ENCODE assay signal across 8 cellular contexts in the genomic region with DNA sequence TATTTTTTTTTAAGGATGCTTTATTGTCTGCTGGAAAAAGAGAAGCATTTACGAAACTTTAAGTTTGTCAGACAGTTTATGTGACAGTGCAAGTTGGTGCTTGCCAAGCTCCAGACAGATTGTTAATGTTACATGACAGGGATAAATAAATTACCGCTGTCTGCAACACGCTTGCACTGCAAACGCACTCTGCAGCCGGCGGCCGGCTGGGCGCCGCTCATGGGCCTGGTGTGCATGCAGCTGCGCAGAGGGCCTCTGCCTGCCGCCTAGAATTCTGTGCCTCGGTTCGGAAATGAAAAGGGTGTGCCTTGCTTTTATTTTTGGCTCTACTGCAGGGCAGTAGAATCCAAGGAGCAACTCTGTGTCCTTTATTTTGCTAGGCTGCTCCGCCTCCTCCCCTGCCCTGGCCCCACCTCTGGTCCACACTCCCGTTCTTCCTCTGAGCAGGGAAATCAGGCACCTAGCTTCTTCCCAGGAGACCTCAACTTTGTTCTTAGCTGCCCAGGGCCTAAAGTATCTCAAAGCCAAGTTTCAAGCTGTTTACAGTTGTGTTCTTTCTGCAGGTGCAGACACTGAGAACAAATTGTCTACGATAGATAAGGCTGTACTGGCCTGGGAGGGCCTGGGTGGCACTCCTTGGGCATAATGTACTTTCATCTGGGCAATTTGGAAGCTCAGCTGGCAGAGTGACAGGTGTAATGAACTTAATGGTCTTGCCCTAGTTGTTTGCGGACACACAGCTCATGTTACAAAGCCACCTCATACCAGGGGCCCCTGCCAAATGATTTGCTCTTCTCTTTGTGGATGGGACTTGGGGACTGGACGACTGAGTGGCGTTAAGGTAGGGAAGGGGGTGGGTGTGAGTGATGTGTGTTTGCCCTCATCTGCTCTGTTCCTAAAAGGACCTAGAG. TPM values are rescaled to one million over a fixed set of nuclear protein-coding genes. Genes with fewer than 3 reads are reported as not detected.
DNase-seq lines count a peak whose midpoint lies in the region; ATAC-seq and TF ChIP-seq lines count a peak whose summit lies in the region.

No MANE protein-coding gene starts in this region.

- no peaks in the 10 kb centered on the region for H3K9me3 ChIP-seq in muscle layer of duodenum (ENCODE audit: control insufficient read depth in 1 of 2, low read length in 2 of 2)

- peak; percentile 67 for DNase-seq in Ammon's horn (ENCODE audit: low spot score)
- peak; percentile 90 for DNase-seq in NCI-H2029 treated with DMSO at 0.1 percent for 48 hours (lab: John Stamatoyannopoulos, UW)
- DNase-seq in Calu3, result no peak
- no peak for DNase-seq in HuH-7.5 (ENCODE audit: low spot score)
- DNase-seq in brain microvascular endothelial cell, result no peak

- H3K27me3 Mint-ChIP-seq in Calu3 (ENCODE audit: unreplicated experiment), result peaks cover 55% of the 10 kb centered on the region

- TF ChIP-seq CTCF in Calu3 (IDR thresholded peaks at IDR 0.05; ENCODE audit: unreplicated experiment) (no peak), brain microvascular endothelial cell (IDR thresholded peaks at IDR 0.05; ENCODE audit: low read depth, low read length, missing control alignments) (no peak)

- in situ Hi-C loops in brain microvascular endothelial cell (cut with HindIII; ENCODE audit: low pct_ligation_motif_present, low sequenced_read_pairs), result no loop called here

- H3K27ac ChIP-seq in cingulate gyrus (ENCODE audit: low read depth, low read length) (peak overlapping the region; percentile 88), muscle layer of duodenum (ENCODE audit: low read length) (peak overlapping the region; percentile 64), brain microvascular endothelial cell (no peak overlapping the region)

- no peaks in the 10 kb centered on the region for H3K4me1 Mint-ChIP-seq in Calu3 (ENCODE audit: low read depth, unreplicated experiment)

- H3K27me3 ChIP-seq in muscle layer of duodenum (ENCODE audit: low read depth, low read length) (no peaks in the 10 kb centered on the region), brain microvascular endothelial cell (replicated peaks) (peaks cover 41% of the 10 kb centered on the region)

- no peak overlapping the region for H3K27ac Mint-ChIP-seq in Calu3 (ENCODE audit: unreplicated experiment)

- intact Hi-C loops in Calu3 (cut with micrococcal nuclease; ENCODE audit: unreplicated experiment), result no loop called here

- no peak overlapping the region for H3K4me3 Mint-ChIP-seq in Calu3 (ENCODE audit: low read depth, unreplicated experiment)

- CTCF ChIA-PET in Calu3 (lab: Charles Lee), result interaction anchor here (0.7 kb wide), 1 partner anchor 535 kb away, joined by 3 read pairs; no protein-coding TSS in a partner anchor

- BruUV-seq in Calu3 (replicated peaks; lab: Mats Ljungman, UMichigan), result no TSS peak

- no peaks in the 10 kb centered on the region for H3K36me3 ChIP-seq in muscle layer of duodenum (ENCODE audit: control insufficient read depth in 1 of 2, insufficient read depth in 2 of 2, low read length in 2 of 2)
- no peaks in the 10 kb centered on the region for H3K36me3 ChIP-seq in brain microvascular endothelial cell (replicated peaks)

- H3K4me1 ChIP-seq in muscle layer of duodenum (ENCODE audit: control insufficient read depth in 1 of 2, insufficient read depth in 2 of 2, low read length in 2 of 2), result peaks cover 34 to 52% of the 10 kb centered on the region in 2 donors

- H3K36me3 Mint-ChIP-seq in Calu3 (ENCODE audit: insufficient read depth, unreplicated experiment), result peaks cover 6% of the 10 kb centered on the region

- ATAC-seq in HG02571 (IDR thresholded peaks at IDR 0.05; ENCODE audit: unreplicated experiment), result no peak

- H3K9me3 Mint-ChIP-seq in Calu3 (ENCODE audit: low read depth, unreplicated experiment), result no peaks in the 10 kb centered on the region

- H3K4me3 ChIP-seq in muscle layer of duodenum (ENCODE audit: low read depth in 1 of 2, low read length in 2 of 2), result peak overlapping the region; percentile 1 to 18
- H3K4me3 ChIP-seq in brain microvascular endothelial cell (ENCODE audit: low read depth, low read length), result no peak overlapping the region

RNA-seq across cellular contexts. Expression of a gene that starts 4.1 kb away (rescaled TPM):
- total RNA-seq in Calu3 (2022), result 0.44 and 0.50 TPM in 2 replicates

Comparison
In these comparisons a context has a peak if more than half of its experiments do, and no peak if none do; other contexts are left out.
1. DNase-seq: peak in Ammon's horn (single experiment) and NCI-H2029 treated with DMSO at 0.1 percent for 48 hours (single experiment); none in Calu3 (single experiment), HuH-7.5 (single experiment) and brain microvascular endothelial cell (single experiment).